9 cellular contexts compared by ENCODE assay signal in genomic region chr1:149771653-149772425, GRCh38. TPM values are rescaled to one million over a fixed set of nuclear protein-coding genes. Genes with fewer than 3 reads are reported as not detected.
DNase-seq lines count a peak whose midpoint lies in the region; ATAC-seq and TF ChIP-seq lines count a peak whose summit lies in the region.
"Not testable (repeated sequence)": the region's sequence is repeated elsewhere in the genome, so short reads cannot be mapped to it uniquely, and the experiment has no call there.
"Had no signal": no experiment of that assay in that cellular context is flagged by ENCODE, and none has a peak within 500 bp of the region (broad histone marks: within the 10 kb centered on the region; RNA-seq: fewer than 3 reads in every experiment).

No MANE protein-coding gene starts in this region.

- not testable (repeated sequence) for H3K4me3 Mint-ChIP-seq in activated CD8-positive, alpha-beta T cell treated with anti-CD3 and anti-CD28 coated beads for 36 hours

- not testable (repeated sequence) for H3K27ac Mint-ChIP-seq in activated CD8-positive, alpha-beta T cell treated with anti-CD3 and anti-CD28 coated beads for 36 hours

- CTCF ChIA-PET in activated CD8-positive, alpha-beta T cell treated with anti-CD3 and anti-CD28 coated beads for 36 hours (lab: Charles Lee): not testable (repeated sequence)

- H3K9me3 ChIP-seq in mucosa of descending colon: not testable (repeated sequence)

- intact Hi-C loops in activated CD8-positive, alpha-beta T cell treated with anti-CD3 and anti-CD28 coated beads for 36 hours (cut with micrococcal nuclease); mucosa of descending colon (cut with DNase I, micrococcal nuclease): not testable (repeated sequence)

- TF ChIP-seq CTCF in activated CD8-positive, alpha-beta T cell treated with anti-CD3 and anti-CD28 coated beads for 36 hours (IDR thresholded peaks at IDR 0.05); mucosa of descending colon (IDR thresholded peaks at IDR 0.05): not testable (repeated sequence)

- peak; percentile 99 for ATAC-seq in GM18867 (IDR thresholded peaks at IDR 0.05; ENCODE audit: unreplicated experiment)
- peak; percentile 92 for ATAC-seq in GM19452 (IDR thresholded peaks at IDR 0.05; ENCODE audit: unreplicated experiment)
- ATAC-seq in GM21825 (IDR thresholded peaks at IDR 0.05; ENCODE audit: unreplicated experiment): peak; percentile 79
- ATAC-seq in HG02973 (IDR thresholded peaks at IDR 0.05; ENCODE audit: unreplicated experiment): peak; percentile 96
- ATAC-seq in HG03354 (IDR thresholded peaks at IDR 0.05; ENCODE audit: poor library complexity, severe bottlenecking, unreplicated experiment): peak; percentile 90
- ATAC-seq in activated CD8-positive, alpha-beta T cell treated with anti-CD3 and anti-CD28 coated beads for 36 hours: peak; percentile 93
- ATAC-seq in mucosa of descending colon: peak; percentile 32

- H3K4me1 Mint-ChIP-seq in activated CD8-positive, alpha-beta T cell treated with anti-CD3 and anti-CD28 coated beads for 36 hours (ENCODE audit: low read depth): not testable (repeated sequence)

- not testable (repeated sequence) for H3K36me3 Mint-ChIP-seq in activated CD8-positive, alpha-beta T cell treated with anti-CD3 and anti-CD28 coated beads for 36 hours (ENCODE audit: low read depth)

- not testable (repeated sequence) for H3K4me1 ChIP-seq in mucosa of descending colon (ENCODE audit: low read depth)

- H3K36me3 ChIP-seq in mucosa of descending colon (ENCODE audit: low read depth): not testable (repeated sequence)

- not testable (repeated sequence) for H3K9me3 Mint-ChIP-seq in activated CD8-positive, alpha-beta T cell treated with anti-CD3 and anti-CD28 coated beads for 36 hours

- POLR2A ChIA-PET in activated CD8-positive, alpha-beta T cell treated with anti-CD3 and anti-CD28 coated beads for 36 hours (lab: Charles Lee): not testable (repeated sequence)

- H3K27me3 Mint-ChIP-seq in activated CD8-positive, alpha-beta T cell treated with anti-CD3 and anti-CD28 coated beads for 36 hours: not testable (repeated sequence)

- not testable (repeated sequence) for H3K4me3 ChIP-seq in mucosa of descending colon

- not testable (repeated sequence) for DNase-seq in activated CD8-positive, alpha-beta T cell treated with anti-CD3 and anti-CD28 coated beads for 36 hours; mucosa of descending colon

RNA-seq across cellular contexts. Expression of gene FCGR1A, which starts 10.7 kb away (rescaled TPM):
- total RNA-seq in activated CD8-positive, alpha-beta T cell treated with anti-CD3 and anti-CD28 coated beads for 36 hours: not detected
- 10 to 100 TPM in 1 of 3 donors, 1 to 10 TPM in 2; 1.5 to 10.2 (median 2.6) TPM for total RNA-seq in mucosa of descending colon
- total RNA-seq: endodermal cell, HT1080 had no signal

Comparison
In these comparisons a context has a peak if more than half of its experiments do, and no peak if none do; other contexts are left out.
1. ATAC-seq: peak in every context shown above with its lines; median percentile 99 in GM18867; 96 in HG02973; 93 in activated CD8-positive, alpha-beta T cell treated with anti-CD3 and anti-CD28 coated beads for 36 hours; 92 in GM19452; 90 in HG03354; 79 in GM21825; 32 in mucosa of descending colon.